In genomic region chr14:68132722-68133121, GRCh38 we compare ENCODE assay signal across 1 cellular context.
TF ChIP-seq lines count a peak whose summit lies in the region.

No MANE protein-coding gene starts in this region.

TF ChIP-seq in HCT116, 20 proteins besides CTCF, POLR2A, EP300 and RAD21 (continued from another document):
- TF ChIP-seq FOSL1 (IDR thresholded peaks at IDR 0.05; ENCODE audit: low read depth) = no peak
TF ChIP-seq in HCT116: peak in this region for 0.
